Comparison of ENCODE assay signal across 2 cellular contexts in genomic region chr15:32881528-32881927, GRCh38.
TF ChIP-seq lines count a peak whose summit lies in the region.

No MANE protein-coding gene starts in this region.

TF ChIP-seq in IMR-90, 13 proteins besides CTCF, POLR2A, EP300 and RAD21 (continued from another document):
- TF ChIP-seq RCOR1 (IDR thresholded peaks at IDR 0.05; ENCODE audit: insufficient replicate concordance, low read length) (no peak), MXI1 (IDR thresholded peaks at IDR 0.05; ENCODE audit: borderline replicate concordance, low read depth, low read length) (no peak), RFX5 (IDR thresholded peaks at IDR 0.05; ENCODE audit: low read depth, low read length) (no peak), MAZ (IDR thresholded peaks at IDR 0.05; ENCODE audit: borderline replicate concordance, low read depth, low read length) (no peak), ELK1 (IDR thresholded peaks at IDR 0.05; ENCODE audit: borderline replicate concordance, low read depth, low read length) (no peak), CEBPB (IDR thresholded peaks at IDR 0.05; ENCODE audit: low read depth, low read length) (no peak), NFE2L2 (IDR thresholded peaks at IDR 0.05; ENCODE audit: low read depth, low read length) (no peak), FOS (IDR thresholded peaks at IDR 0.05; ENCODE audit: low read depth, low read length) (no peak)
- TF ChIP-seq, protein P1, sequence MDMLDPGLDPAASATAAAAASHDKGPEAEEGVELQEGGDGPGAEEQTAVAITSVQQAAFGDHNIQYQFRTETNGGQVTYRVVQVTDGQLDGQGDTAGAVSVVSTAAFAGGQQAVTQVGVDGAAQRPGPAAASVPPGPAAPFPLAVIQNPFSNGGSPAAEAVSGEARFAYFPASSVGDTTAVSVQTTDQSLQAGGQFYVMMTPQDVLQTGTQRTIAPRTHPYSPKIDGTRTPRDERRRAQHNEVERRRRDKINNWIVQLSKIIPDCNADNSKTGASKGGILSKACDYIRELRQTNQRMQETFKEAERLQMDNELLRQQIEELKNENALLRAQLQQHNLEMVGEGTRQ (IDR thresholded peaks at IDR 0.05; ENCODE audit: low read depth, low read length) = no peak
TF ChIP-seq in IMR-90: peak in this region for 0.

TF ChIP-seq in WTC11, 78 proteins besides CTCF, POLR2A, EP300 and RAD21:
- TF ChIP-seq, protein P2, sequence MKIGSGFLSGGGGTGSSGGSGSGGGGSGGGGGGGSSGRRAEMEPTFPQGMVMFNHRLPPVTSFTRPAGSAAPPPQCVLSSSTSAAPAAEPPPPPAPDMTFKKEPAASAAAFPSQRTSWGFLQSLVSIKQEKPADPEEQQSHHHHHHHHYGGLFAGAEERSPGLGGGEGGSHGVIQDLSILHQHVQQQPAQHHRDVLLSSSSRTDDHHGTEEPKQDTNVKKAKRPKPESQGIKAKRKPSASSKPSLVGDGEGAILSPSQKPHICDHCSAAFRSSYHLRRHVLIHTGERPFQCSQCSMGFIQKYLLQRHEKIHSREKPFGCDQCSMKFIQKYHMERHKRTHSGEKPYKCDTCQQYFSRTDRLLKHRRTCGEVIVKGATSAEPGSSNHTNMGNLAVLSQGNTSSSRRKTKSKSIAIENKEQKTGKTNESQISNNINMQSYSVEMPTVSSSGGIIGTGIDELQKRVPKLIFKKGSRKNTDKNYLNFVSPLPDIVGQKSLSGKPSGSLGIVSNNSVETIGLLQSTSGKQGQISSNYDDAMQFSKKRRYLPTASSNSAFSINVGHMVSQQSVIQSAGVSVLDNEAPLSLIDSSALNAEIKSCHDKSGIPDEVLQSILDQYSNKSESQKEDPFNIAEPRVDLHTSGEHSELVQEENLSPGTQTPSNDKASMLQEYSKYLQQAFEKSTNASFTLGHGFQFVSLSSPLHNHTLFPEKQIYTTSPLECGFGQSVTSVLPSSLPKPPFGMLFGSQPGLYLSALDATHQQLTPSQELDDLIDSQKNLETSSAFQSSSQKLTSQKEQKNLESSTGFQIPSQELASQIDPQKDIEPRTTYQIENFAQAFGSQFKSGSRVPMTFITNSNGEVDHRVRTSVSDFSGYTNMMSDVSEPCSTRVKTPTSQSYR (CRISPR knock-in tag; IDR thresholded peaks at IDR 0.05) = no peak
- TF ChIP-seq, protein P3, sequence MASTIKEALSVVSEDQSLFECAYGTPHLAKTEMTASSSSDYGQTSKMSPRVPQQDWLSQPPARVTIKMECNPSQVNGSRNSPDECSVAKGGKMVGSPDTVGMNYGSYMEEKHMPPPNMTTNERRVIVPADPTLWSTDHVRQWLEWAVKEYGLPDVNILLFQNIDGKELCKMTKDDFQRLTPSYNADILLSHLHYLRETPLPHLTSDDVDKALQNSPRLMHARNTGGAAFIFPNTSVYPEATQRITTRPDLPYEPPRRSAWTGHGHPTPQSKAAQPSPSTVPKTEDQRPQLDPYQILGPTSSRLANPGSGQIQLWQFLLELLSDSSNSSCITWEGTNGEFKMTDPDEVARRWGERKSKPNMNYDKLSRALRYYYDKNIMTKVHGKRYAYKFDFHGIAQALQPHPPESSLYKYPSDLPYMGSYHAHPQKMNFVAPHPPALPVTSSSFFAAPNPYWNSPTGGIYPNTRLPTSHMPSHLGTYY (CRISPR knock-in tag; IDR thresholded peaks at IDR 0.05) = no peak
- TF ChIP-seq ZNF423 (CRISPR knock-in tag; IDR thresholded peaks at IDR 0.05) (no peak), ZBTB43 (CRISPR knock-in tag; IDR thresholded peaks at IDR 0.05) (no peak), USF1 (CRISPR knock-in tag; IDR thresholded peaks at IDR 0.05) (no peak), ZBTB21 (CRISPR knock-in tag; IDR thresholded peaks at IDR 0.05; ENCODE audit: borderline replicate concordance) (no peak), ZNF232 (CRISPR knock-in tag; IDR thresholded peaks at IDR 0.05) (no peak), CBFB (CRISPR knock-in tag; IDR thresholded peaks at IDR 0.05; ENCODE audit: low read depth) (no peak), E2F4 (CRISPR knock-in tag; IDR thresholded peaks at IDR 0.05; ENCODE audit: borderline replicate concordance, low read depth) (no peak), SMAD4 (CRISPR knock-in tag; IDR thresholded peaks at IDR 0.05) (no peak), CREM (CRISPR knock-in tag; IDR thresholded peaks at IDR 0.05) (no peak), ZNF416 (CRISPR knock-in tag; IDR thresholded peaks at IDR 0.05) (no peak), NFATC4 (CRISPR knock-in tag; IDR thresholded peaks at IDR 0.05) (no peak), SMAD3 (CRISPR knock-in tag; IDR thresholded peaks at IDR 0.05; ENCODE audit: borderline replicate concordance) (no peak), ZNF138 (CRISPR knock-in tag; conservative IDR thresholded peaks at IDR 0.05) (no peak), FOXJ3 (CRISPR knock-in tag; IDR thresholded peaks at IDR 0.05; ENCODE audit: borderline replicate concordance) (no peak), IRF2 (CRISPR knock-in tag; IDR thresholded peaks at IDR 0.05; ENCODE audit: borderline replicate concordance, low read depth) (no peak), PRDM15 (CRISPR knock-in tag; IDR thresholded peaks at IDR 0.05) (no peak)
- TF ChIP-seq, protein P4, sequence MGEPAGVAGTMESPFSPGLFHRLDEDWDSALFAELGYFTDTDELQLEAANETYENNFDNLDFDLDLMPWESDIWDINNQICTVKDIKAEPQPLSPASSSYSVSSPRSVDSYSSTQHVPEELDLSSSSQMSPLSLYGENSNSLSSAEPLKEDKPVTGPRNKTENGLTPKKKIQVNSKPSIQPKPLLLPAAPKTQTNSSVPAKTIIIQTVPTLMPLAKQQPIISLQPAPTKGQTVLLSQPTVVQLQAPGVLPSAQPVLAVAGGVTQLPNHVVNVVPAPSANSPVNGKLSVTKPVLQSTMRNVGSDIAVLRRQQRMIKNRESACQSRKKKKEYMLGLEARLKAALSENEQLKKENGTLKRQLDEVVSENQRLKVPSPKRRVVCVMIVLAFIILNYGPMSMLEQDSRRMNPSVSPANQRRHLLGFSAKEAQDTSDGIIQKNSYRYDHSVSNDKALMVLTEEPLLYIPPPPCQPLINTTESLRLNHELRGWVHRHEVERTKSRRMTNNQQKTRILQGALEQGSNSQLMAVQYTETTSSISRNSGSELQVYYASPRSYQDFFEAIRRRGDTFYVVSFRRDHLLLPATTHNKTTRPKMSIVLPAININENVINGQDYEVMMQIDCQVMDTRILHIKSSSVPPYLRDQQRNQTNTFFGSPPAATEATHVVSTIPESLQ (CRISPR knock-in tag; IDR thresholded peaks at IDR 0.05) = no peak
